7 cellular contexts compared by ENCODE assay signal in the genomic region with DNA sequence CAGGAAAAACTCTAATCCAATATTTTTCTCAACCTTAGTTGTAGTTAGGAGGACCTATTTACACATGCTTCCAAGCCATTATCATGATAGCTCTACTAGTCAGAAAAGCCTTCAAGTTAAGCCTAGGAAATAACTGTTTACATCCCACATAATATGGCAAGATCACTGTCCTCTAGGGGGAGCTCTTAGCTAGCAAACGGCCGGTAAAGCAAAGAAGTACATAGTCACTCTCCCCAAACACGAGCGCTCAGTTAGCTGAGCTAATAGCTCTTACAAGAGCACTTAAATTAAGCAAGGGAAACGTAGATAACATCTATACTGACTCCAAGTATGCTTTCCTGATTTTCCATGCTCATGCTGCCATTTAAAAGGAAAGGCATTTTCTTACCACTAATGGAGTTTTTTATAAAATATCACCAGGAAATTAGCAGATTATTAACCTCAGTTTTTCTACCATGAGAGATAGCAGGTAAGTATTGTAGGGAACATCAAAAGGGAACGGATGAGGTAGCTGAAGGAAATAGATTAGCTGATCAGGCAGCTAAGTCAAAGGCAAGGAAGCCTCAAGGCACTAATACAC.
DNase-seq lines count a peak whose midpoint lies in the region; ATAC-seq, FAIRE-seq and TF ChIP-seq lines count a peak whose summit lies in the region.

No MANE protein-coding gene starts in this region.

- H2BK15ac ChIP-seq in H1 (ENCODE audit: low read length), result no peak overlapping the region

- H2BK12ac ChIP-seq in H1 (ENCODE audit: low read depth, low read length), result no peak overlapping the region

- no peak overlapping the region for H3K4ac ChIP-seq in H1 (replicated peaks; ENCODE audit: insufficient read length, low read depth, low read length)

- no peak overlapping the region for H2BK5ac ChIP-seq in H1 (ENCODE audit: low read depth, low read length)

- H3K9me3 ChIP-seq in H1 (ENCODE audit: insufficient read depth in 2 of 2, low read depth in 1 of 2, low read length in 1 of 2), result no peaks in the 10 kb centered on the region

- H3K27me3 ChIP-seq in H1 (replicated peaks in 1 of 4; ENCODE audit: control insufficient read depth in 3 of 4, extremely low read depth in 1 of 4, insufficient read depth in 3 of 4, low read length in 3 of 4), result no peaks in the 10 kb centered on the region

- no peak overlapping the region for H4K8ac ChIP-seq in H1 (ENCODE audit: extremely low read depth, insufficient read depth, low read length)

- H3K4me1 Mint-ChIP-seq in mesothelial cell of epicardium, result peaks cover 5% of the 10 kb centered on the region
- H3K4me1 Mint-ChIP-seq in stimulated activated naive CD8-positive, alpha-beta T cell treated with anti-CD3 and anti-CD28 coated beads, Interleukin-15, amount 100 ng/mL, for 72 hours, result no peaks in the 10 kb centered on the region

- H3K36me3 ChIP-seq in H1 (ENCODE audit: control insufficient read depth in 2 of 4, insufficient read depth in 4 of 4, low read length in 3 of 4), result no peaks in the 10 kb centered on the region

- peaks cover 9% of the 10 kb centered on the region for H3K27me3 Mint-ChIP-seq in mesothelial cell of epicardium (ENCODE audit: low read depth)
- peaks cover 28% of the 10 kb centered on the region for H3K27me3 Mint-ChIP-seq in stimulated activated naive CD8-positive, alpha-beta T cell treated with anti-CD3 and anti-CD28 coated beads, Interleukin-15, amount 100 ng/mL, for 72 hours

- no peak overlapping the region for H2AFZ ChIP-seq in H1 (ENCODE audit: low read length)

- no peak overlapping the region for H3K18ac ChIP-seq in H1 (ENCODE audit: extremely low read depth, low read length)

- no peak overlapping the region for H3K14ac ChIP-seq in H1 (ENCODE audit: insufficient read length)

- no peak overlapping the region for H3K4me3 Mint-ChIP-seq in mesothelial cell of epicardium
- H3K4me3 Mint-ChIP-seq in stimulated activated naive CD8-positive, alpha-beta T cell treated with anti-CD3 and anti-CD28 coated beads, Interleukin-15, amount 100 ng/mL, for 72 hours, result no peak overlapping the region

- H3K23ac ChIP-seq in H1 (ENCODE audit: insufficient read length), result no peak overlapping the region

- no peaks in the 10 kb centered on the region for H4K20me1 ChIP-seq in H1 (replicated peaks in 1 of 2; ENCODE audit: control insufficient read depth in 1 of 2, insufficient read depth in 2 of 2, low read length in 2 of 2)

- no peak overlapping the region for H3K4me2 ChIP-seq in H1 (ENCODE audit: insufficient read depth in 1 of 2, low read depth in 2 of 2, low read length in 2 of 2)

- WGBS in H1 (ENCODE audit: extremely low coverage in 1 of 2, insufficient coverage in 1 of 2, insufficient read length in 1 of 2, insufficient replicate concordance in 2 of 2, low coverage in 1 of 2, low lambda C conversion rate in 2 of 2, missing lambda C conversion rate in 1 of 2), 2 experiments, result 32% methylated on average over 6 of the region's 6 CpGs; no CpG with 5 or more reads in 1 of the 2 experiments

- no peak overlapping the region for H2BK20ac ChIP-seq in H1 (ENCODE audit: low read length)

- no peaks in the 10 kb centered on the region for H3K79me2 ChIP-seq in H1 (ENCODE audit: control insufficient read depth in 1 of 2, insufficient read depth in 2 of 2, low read length in 2 of 2)

- H3K56ac ChIP-seq in H1 (replicated peaks; ENCODE audit: insufficient read length, low read depth, low read length), result no peak overlapping the region

- TF ChIP-seq RAD21 in H1 (IDR thresholded peaks at IDR 0.05 in 1 of 2, conservative IDR thresholded peaks at IDR 0.05 in 1 of 2; ENCODE audit: low read depth in 2 of 2, low read length in 2 of 2), result peak; percentile 78 to 85

- no peaks in the 10 kb centered on the region for H3K36me3 Mint-ChIP-seq in mesothelial cell of epicardium

- ATAC-seq in stimulated activated naive CD8-positive, alpha-beta T cell treated with anti-CD3 and anti-CD28 coated beads, Interleukin-15, amount 100 ng/mL, for 72 hours, result peak; percentile 87

- no peak overlapping the region for H2AK5ac ChIP-seq in H1 (ENCODE audit: low read depth, low read length)

- H4K91ac ChIP-seq in H1 (replicated peaks; ENCODE audit: insufficient read length, low read length), result no peak overlapping the region

- no peaks in the 10 kb centered on the region for H3K9me3 Mint-ChIP-seq in mesothelial cell of epicardium
- H3K9me3 Mint-ChIP-seq in stimulated activated naive CD8-positive, alpha-beta T cell treated with anti-CD3 and anti-CD28 coated beads, Interleukin-15, amount 100 ng/mL, for 72 hours, result no peaks in the 10 kb centered on the region

- H3K9ac ChIP-seq in H1 (replicated peaks in 1 of 4; ENCODE audit: extremely low read depth in 1 of 4, low read depth in 3 of 4, low read length in 3 of 4), result no peak overlapping the region

- peak; percentile 99 for FAIRE-seq in H1 (lab: Jason Lieb, UNC)

- no peak for TF ChIP-seq POLR2A in H1 (IDR thresholded peaks at IDR 0.05; ENCODE audit: control extremely low read depth in 1 of 2, low read depth in 2 of 2, low read length in 2 of 2)

- no peaks in the 10 kb centered on the region for H3K79me1 ChIP-seq in H1 (ENCODE audit: low read depth, low read length)

- no peak overlapping the region for H3K4me3 ChIP-seq in H1 (ENCODE audit: extremely low read depth in 1 of 4, insufficient read depth in 2 of 4, low read depth in 3 of 4, low read length in 4 of 4)

- no peak overlapping the region for H2BK120ac ChIP-seq in H1 (replicated peaks; ENCODE audit: low read depth, low read length)

- no peaks in the 10 kb centered on the region; a peak in 1 of 7 replicates for H3K4me1 ChIP-seq in H1 (replicated peaks in 1 of 4; ENCODE audit: control insufficient read depth in 3 of 4, insufficient read depth in 4 of 4, low read length in 3 of 4)

- POLR2A ChIA-PET in H1 (lab: Charles Lee; ENCODE audit: partially characterized antibody), result interaction anchor here (1.1 kb wide), 1 partner anchor 314 kb away, joined by 3 read pairs; no protein-coding TSS in a partner anchor

- no peak overlapping the region for H4K5ac ChIP-seq in H1 (ENCODE audit: insufficient read length, low read depth, low read length)

- TF ChIP-seq CTCF in GM12873 (IDR thresholded peaks at IDR 0.05; ENCODE audit: insufficient read depth, low read depth, low read length, missing control alignments) (peak; percentile 83), H1 (IDR thresholded peaks at IDR 0.05; ENCODE audit: control extremely low read depth in 1 of 3, insufficient read depth in 1 of 3, low read depth in 1 of 3, low read length in 3 of 3) (peak in 2 of 3 experiments; percentile 79 to 81; a peak in 3 of 4 replicates), mesothelial cell of epicardium (IDR thresholded peaks at IDR 0.05; ENCODE audit: unreplicated experiment) (peak; percentile 63)

- H3K27ac Mint-ChIP-seq in mesothelial cell of epicardium, result no peak overlapping the region
- H3K27ac Mint-ChIP-seq in stimulated activated naive CD8-positive, alpha-beta T cell treated with anti-CD3 and anti-CD28 coated beads, Interleukin-15, amount 100 ng/mL, for 72 hours, result peak overlapping the region in 1 of 2 donors; percentile 12

- CTCF ChIA-PET in H1 (lab: Charles Lee; ENCODE audit: partially characterized antibody), result interaction anchor here (0.6 to 3.1 kb wide), 33 partner anchors 10 to 544 kb away, joined by 3 to 26 read pairs (median 4); a partner anchor contains a TSS

- TF ChIP-seq EP300 in H1 (IDR thresholded peaks at IDR 0.05; ENCODE audit: borderline replicate concordance in 1 of 2, low read depth in 2 of 2, low read length in 2 of 2), result no peak

- H3K23me2 ChIP-seq in H1 (ENCODE audit: low read depth, low read length), result no peaks in the 10 kb centered on the region; the same call in 1 of the 2 replicates

- DNase-seq in HK-2 (ENCODE audit: unreplicated experiment) (peak; percentile 19), NCI-H748 (lab: John Stamatoyannopoulos, UW; ENCODE audit: unreplicated experiment) (peak; percentile 95), H1 (ENCODE audit: low read depth in 1 of 2, low spot score in 2 of 2) (peak in 1 of 2 experiments; percentile 55), mesothelial cell of epicardium (ENCODE audit: low spot score in 2 of 2, unreplicated experiment in 2 of 2) (no peak)
- peak; percentile 34 to 61 for DNase-seq in activated CD4-positive, alpha-beta T cell treated with anti-CD3 and anti-CD28 coated beads for 4 hours
- DNase-seq in stimulated activated naive CD8-positive, alpha-beta T cell treated with anti-CD3 and anti-CD28 coated beads, Interleukin-15, amount 100 ng/mL, for 72 hours, result peak; percentile 53 to 56

- no peak overlapping the region for H3K27ac ChIP-seq in H1 (ENCODE audit: low read depth, low read length)

TF ChIP-seq in H1, 55 proteins besides CTCF, POLR2A, EP300 and RAD21:
- TF ChIP-seq JUND (IDR thresholded peaks at IDR 0.05; ENCODE audit: low read length), result peak; percentile 13; the same call in 1 of the 2 replicates
- no peak for TF ChIP-seq KDM1A (IDR thresholded peaks at IDR 0.05; ENCODE audit: borderline replicate concordance, low read length)
- TF ChIP-seq, protein P1, sequence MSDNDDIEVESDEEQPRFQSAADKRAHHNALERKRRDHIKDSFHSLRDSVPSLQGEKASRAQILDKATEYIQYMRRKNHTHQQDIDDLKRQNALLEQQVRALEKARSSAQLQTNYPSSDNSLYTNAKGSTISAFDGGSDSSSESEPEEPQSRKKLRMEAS (IDR thresholded peaks at IDR 0.05), result no peak
- TF ChIP-seq TCF12 (IDR thresholded peaks at IDR 0.05; ENCODE audit: low read depth, low read length), result 0 out of 2 replicates have a peak, but pooled peaks have one; percentile 23

Comparison
In these comparisons a context has a peak if more than half of its experiments do, and no peak if none do; other contexts are left out.
1. DNase-seq: peak in HK-2 (single experiment), NCI-H748 (single experiment), activated CD4-positive, alpha-beta T cell treated with anti-CD3 and anti-CD28 coated beads for 4 hours (2 of 2) and stimulated activated naive CD8-positive, alpha-beta T cell treated with anti-CD3 and anti-CD28 coated beads, Interleukin-15, amount 100 ng/mL, for 72 hours (2 of 2); none in mesothelial cell of epicardium (0 of 2).
2. Peak in every context shown above with its lines, with median percentiles within 50 percentile points of each other: CTCF ChIP-seq.